In the genomic region with DNA sequence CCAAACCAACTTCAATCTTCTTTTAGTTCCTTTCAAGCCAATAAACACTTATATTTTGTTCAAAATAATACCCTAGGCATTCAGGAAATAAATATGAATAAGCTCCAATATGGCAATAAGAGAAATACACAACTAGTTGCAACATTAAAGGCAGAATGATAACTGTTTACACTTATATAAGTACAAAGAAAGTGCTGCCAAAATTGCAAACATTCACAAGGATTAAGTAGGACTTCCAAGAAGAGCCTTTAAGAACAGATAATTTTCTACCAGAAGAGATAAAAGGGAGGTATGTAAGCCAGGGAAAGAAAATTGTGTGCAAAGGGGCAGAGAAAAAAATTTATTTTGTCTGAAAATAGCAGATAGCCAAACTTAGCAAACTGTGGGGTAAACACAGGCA, we compare ENCODE assay signal across 22 cellular contexts.
A peak's percentile ranks its signal among the peaks of the same experiment; 100 is the strongest.
DNase-seq lines count a peak whose midpoint lies in the region; ATAC-seq and TF ChIP-seq lines count a peak whose summit lies in the region.
"Had no signal": no experiment of that assay in that cellular context is flagged by ENCODE, and none has a peak within 500 bp of the region (broad histone marks: within the 10 kb centered on the region; RNA-seq: fewer than 3 reads in every experiment).

No MANE protein-coding gene starts in this region.

- TF ChIP-seq CTCF in CD8-positive, alpha-beta T cell (IDR thresholded peaks at IDR 0.05): no peak
- TF ChIP-seq CTCF in fibroblast of villous mesenchyme (IDR thresholded peaks at IDR 0.05; ENCODE audit: insufficient read depth, low read depth, low read length) (no peak), right lobe of liver (IDR thresholded peaks at IDR 0.05) (no peak)

- peaks cover 5% of the 10 kb centered on the region for H3K36me3 Mint-ChIP-seq in activated CD4-positive, alpha-beta memory T cell treated with anti-CD3 and anti-CD28 coated beads, Interleukin-2, amount 10 ng/mL, durations not matched to agents 7 days and 5 days (ENCODE audit: low read depth)
- H3K36me3 Mint-ChIP-seq in activated CD4-positive, alpha-beta memory T cell treated with anti-CD3 and anti-CD28 coated beads for 36 hours: no peaks in the 10 kb centered on the region
- H3K36me3 Mint-ChIP-seq in CD8-positive, alpha-beta T cell: no peaks in the 10 kb centered on the region
- H3K36me3 Mint-ChIP-seq in stimulated activated effector memory CD8-positive, alpha-beta T cell treated with anti-CD3 and anti-CD28 coated beads, Interleukin-12 subunit alpha, Interleukin-12 subunit beta, amount 100 ng/mL, for 72 hours: no peaks in the 10 kb centered on the region

- H3K9me3 Mint-ChIP-seq in activated CD4-positive, alpha-beta memory T cell treated with anti-CD3 and anti-CD28 coated beads, Interleukin-2, amount 10 ng/mL, durations not matched to agents 7 days and 5 days: no peaks in the 10 kb centered on the region
- H3K9me3 Mint-ChIP-seq in activated CD4-positive, alpha-beta memory T cell treated with anti-CD3 and anti-CD28 coated beads for 36 hours: no peaks in the 10 kb centered on the region
- no peaks in the 10 kb centered on the region for H3K9me3 Mint-ChIP-seq in CD8-positive, alpha-beta T cell
- no peaks in the 10 kb centered on the region for H3K9me3 Mint-ChIP-seq in stimulated activated effector memory CD8-positive, alpha-beta T cell treated with anti-CD3 and anti-CD28 coated beads, Interleukin-12 subunit alpha, Interleukin-12 subunit beta, amount 100 ng/mL, for 72 hours

- H3K9me3 ChIP-seq in CD8-positive, alpha-beta T cell (ENCODE audit: low read length): no peaks in the 10 kb centered on the region
- no peaks in the 10 kb centered on the region for H3K9me3 ChIP-seq in right lobe of liver

- POLR2A ChIA-PET in activated CD4-positive, alpha-beta memory T cell treated with anti-CD3 and anti-CD28 coated beads, Interleukin-2, amount 10 ng/mL, durations not matched to agents 7 days and 5 days (lab: Charles Lee): interaction anchor here (0.7 to 1.1 kb wide), 2 partner anchors 152 to 719 kb away, joined by 3 read pairs; a partner anchor contains a TSS
- POLR2A ChIA-PET in activated CD4-positive, alpha-beta memory T cell treated with anti-CD3 and anti-CD28 coated beads for 36 hours (lab: Charles Lee): no interaction called here
- POLR2A ChIA-PET in CD8-positive, alpha-beta T cell (lab: Charles Lee): interaction anchor here (0.6 kb wide), 1 partner anchor 186 kb away, joined by 4 read pairs; no protein-coding TSS in a partner anchor

- peaks cover 23% of the 10 kb centered on the region for H3K4me1 ChIP-seq in CD8-positive, alpha-beta T cell (ENCODE audit: insufficient read depth, low read length)
- H3K4me1 ChIP-seq in right lobe of liver: no peaks in the 10 kb centered on the region

- DNase-seq in activated CD4-positive, alpha-beta memory T cell treated with anti-CD3 and anti-CD28 coated beads, Interleukin-2, amount 10 ng/mL, durations not matched to agents 7 days and 5 days: no peak
- DNase-seq in activated CD4-positive, alpha-beta memory T cell treated with anti-CD3 and anti-CD28 coated beads for 36 hours: no peak
- DNase-seq in CD8-positive, alpha-beta T cell: no peak
- DNase-seq in fibroblast of villous mesenchyme (ENCODE audit: low read depth) (peak; percentile 77), right lobe of liver (no peak)
- DNase-seq in stimulated activated effector memory CD8-positive, alpha-beta T cell treated with anti-CD3 and anti-CD28 coated beads, Interleukin-12 subunit alpha, Interleukin-12 subunit beta, amount 100 ng/mL, for 72 hours (ENCODE audit: low spot score in 2 of 2): no peak
- DNase-seq: COR-L47, DMS79, NCI-H1092, NCI-H1436, NCI-H187 treated with DMSO at 0.1 percent for 48 hours, NCI-H2107, NCI-H446 treated with DMSO at 0.1 percent for 48 hours, NCI-H69, SHP77 treated with DMSO at 0.1 percent for 48 hours had no signal

- intact Hi-C loops in activated CD4-positive, alpha-beta memory T cell treated with anti-CD3 and anti-CD28 coated beads for 36 hours (cut with micrococcal nuclease): no loop called here
- intact Hi-C loops in CD8-positive, alpha-beta T cell (cut with DNase I, micrococcal nuclease): loop anchor here (5.0 kb wide), 1 partner anchor 150 kb away; no protein-coding TSS in a partner anchor
- intact Hi-C loops in right lobe of liver (cut with DNase I): no loop called here

- peak overlapping the region; percentile 84 for H3K27ac Mint-ChIP-seq in activated CD4-positive, alpha-beta memory T cell treated with anti-CD3 and anti-CD28 coated beads, Interleukin-2, amount 10 ng/mL, durations not matched to agents 7 days and 5 days
- no peak overlapping the region for H3K27ac Mint-ChIP-seq in activated CD4-positive, alpha-beta memory T cell treated with anti-CD3 and anti-CD28 coated beads for 36 hours
- H3K27ac Mint-ChIP-seq in CD8-positive, alpha-beta T cell: no peak overlapping the region
- H3K27ac Mint-ChIP-seq in stimulated activated effector memory CD8-positive, alpha-beta T cell treated with anti-CD3 and anti-CD28 coated beads, Interleukin-12 subunit alpha, Interleukin-12 subunit beta, amount 100 ng/mL, for 72 hours: no peak overlapping the region

- H3K4me3 ChIP-seq in CD8-positive, alpha-beta T cell (ENCODE audit: low read depth, low read length): no peak overlapping the region
- H3K4me3 ChIP-seq in fibroblast of villous mesenchyme (ENCODE audit: low read depth, low read length): no peak overlapping the region
- H3K4me3 ChIP-seq in right lobe of liver: no peak overlapping the region
- H3K4me3 ChIP-seq: K562, SK-N-MC had no signal

- H3K27me3 ChIP-seq in CD8-positive, alpha-beta T cell (ENCODE audit: insufficient read depth, low read length): no peaks in the 10 kb centered on the region
- no peaks in the 10 kb centered on the region for H3K27me3 ChIP-seq in right lobe of liver

- CTCF ChIA-PET in activated CD4-positive, alpha-beta memory T cell treated with anti-CD3 and anti-CD28 coated beads, Interleukin-2, amount 10 ng/mL, durations not matched to agents 7 days and 5 days (lab: Charles Lee): no interaction called here
- CTCF ChIA-PET in activated CD4-positive, alpha-beta memory T cell treated with anti-CD3 and anti-CD28 coated beads for 36 hours (lab: Charles Lee): no interaction called here
- CTCF ChIA-PET in CD8-positive, alpha-beta T cell (lab: Charles Lee): no interaction called here

- no peak overlapping the region for H3K4me3 Mint-ChIP-seq in activated CD4-positive, alpha-beta memory T cell treated with anti-CD3 and anti-CD28 coated beads, Interleukin-2, amount 10 ng/mL, durations not matched to agents 7 days and 5 days
- H3K4me3 Mint-ChIP-seq in activated CD4-positive, alpha-beta memory T cell treated with anti-CD3 and anti-CD28 coated beads for 36 hours: no peak overlapping the region
- peak overlapping the region; percentile 24 for H3K4me3 Mint-ChIP-seq in CD8-positive, alpha-beta T cell
- peak overlapping the region; percentile 33 for H3K4me3 Mint-ChIP-seq in stimulated activated effector memory CD8-positive, alpha-beta T cell treated with anti-CD3 and anti-CD28 coated beads, Interleukin-12 subunit alpha, Interleukin-12 subunit beta, amount 100 ng/mL, for 72 hours

- H3K27me3 Mint-ChIP-seq in activated CD4-positive, alpha-beta memory T cell treated with anti-CD3 and anti-CD28 coated beads, Interleukin-2, amount 10 ng/mL, durations not matched to agents 7 days and 5 days: peaks cover 25% of the 10 kb centered on the region
- no peaks in the 10 kb centered on the region for H3K27me3 Mint-ChIP-seq in activated CD4-positive, alpha-beta memory T cell treated with anti-CD3 and anti-CD28 coated beads for 36 hours
- H3K27me3 Mint-ChIP-seq in CD8-positive, alpha-beta T cell (ENCODE audit: low read depth): peaks cover 2% of the 10 kb centered on the region

- peaks cover 33% of the 10 kb centered on the region for H3K4me1 Mint-ChIP-seq in activated CD4-positive, alpha-beta memory T cell treated with anti-CD3 and anti-CD28 coated beads, Interleukin-2, amount 10 ng/mL, durations not matched to agents 7 days and 5 days
- H3K4me1 Mint-ChIP-seq in activated CD4-positive, alpha-beta memory T cell treated with anti-CD3 and anti-CD28 coated beads for 36 hours (ENCODE audit: low read depth): peaks cover 32% of the 10 kb centered on the region
- H3K4me1 Mint-ChIP-seq in CD8-positive, alpha-beta T cell (ENCODE audit: low read depth): peaks cover 27% of the 10 kb centered on the region
- H3K4me1 Mint-ChIP-seq in stimulated activated effector memory CD8-positive, alpha-beta T cell treated with anti-CD3 and anti-CD28 coated beads, Interleukin-12 subunit alpha, Interleukin-12 subunit beta, amount 100 ng/mL, for 72 hours: peaks cover 30% of the 10 kb centered on the region

- no peak for ATAC-seq in CD8-positive, alpha-beta T cell
- ATAC-seq in stimulated activated effector memory CD8-positive, alpha-beta T cell treated with anti-CD3 and anti-CD28 coated beads, Interleukin-12 subunit alpha, Interleukin-12 subunit beta, amount 100 ng/mL, for 72 hours: no peak
- ATAC-seq in right lobe of liver: no peak
- no peak for ATAC-seq in HG02973 (IDR thresholded peaks at IDR 0.05; ENCODE audit: unreplicated experiment)
- ATAC-seq: HepG2, K562 had no signal

- H3K27ac ChIP-seq in CD8-positive, alpha-beta T cell (ENCODE audit: low read depth, low read length): no peak overlapping the region
- H3K27ac ChIP-seq in right lobe of liver: no peak overlapping the region
- H3K27ac ChIP-seq: C4-2B, HL-60, RWPE1, SK-N-MC had no signal

- H3K36me3 ChIP-seq in CD8-positive, alpha-beta T cell (ENCODE audit: insufficient read depth, low read length): no peaks in the 10 kb centered on the region
- H3K36me3 ChIP-seq in right lobe of liver: no peaks in the 10 kb centered on the region

- TF ChIP-seq POLR2A in right lobe of liver (IDR thresholded peaks at IDR 0.05): no peak

Comparison
In these comparisons a context has a peak if more than half of its experiments do, and no peak if none do; other contexts are left out.
1. H3K4me3 Mint-ChIP-seq: peak in CD8-positive, alpha-beta T cell (single experiment) and stimulated activated effector memory CD8-positive, alpha-beta T cell treated with anti-CD3 and anti-CD28 coated beads, Interleukin-12 subunit alpha, Interleukin-12 subunit beta, amount 100 ng/mL, for 72 hours (single experiment); none in activated CD4-positive, alpha-beta memory T cell treated with anti-CD3 and anti-CD28 coated beads, Interleukin-2, amount 10 ng/mL, durations not matched to agents 7 days and 5 days (single experiment) and activated CD4-positive, alpha-beta memory T cell treated with anti-CD3 and anti-CD28 coated beads for 36 hours (single experiment).
2. intact Hi-C loops: an anchor here in CD8-positive, alpha-beta T cell (5.0 kb wide); none called in activated CD4-positive, alpha-beta memory T cell treated with anti-CD3 and anti-CD28 coated beads for 36 hours and right lobe of liver.